In the genomic region with DNA sequence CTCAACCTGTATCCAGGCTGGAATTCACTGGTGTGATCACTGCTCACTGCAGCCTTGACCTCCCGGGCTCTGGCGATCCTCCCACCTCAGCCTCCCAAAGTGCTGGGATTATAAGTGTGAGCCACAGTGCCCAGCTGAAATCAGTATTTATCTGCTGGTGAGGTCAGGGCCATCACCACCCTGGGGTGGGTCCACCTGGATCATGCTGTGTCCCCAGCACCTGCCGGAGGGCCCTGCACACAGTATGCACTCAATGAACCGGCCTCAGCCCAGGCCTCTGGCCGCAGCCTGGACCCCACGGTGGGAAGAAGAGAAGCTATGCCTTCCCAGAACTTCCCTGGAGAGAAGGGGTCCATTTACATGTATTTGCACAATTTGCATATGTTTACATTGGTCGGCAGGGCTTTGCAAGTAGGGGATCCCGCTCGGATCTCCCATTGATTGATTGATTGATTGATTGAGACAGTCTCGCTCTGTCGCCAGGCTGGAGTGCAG, we compare ENCODE assay signal across 1 cellular context.
TF ChIP-seq lines count a peak whose summit lies in the region.

No MANE protein-coding gene starts in this region.

TF ChIP-seq in endothelial cell of umbilical vein, 7 proteins besides CTCF, POLR2A, EP300 and RAD21:
- TF ChIP-seq MYC (IDR thresholded peaks at IDR 0.05; ENCODE audit: low read depth, low read length) (no peak), EZH2 (IDR thresholded peaks at IDR 0.05; ENCODE audit: borderline replicate concordance, low read depth, low read length, severe bottlenecking) (peak; percentile 75)
